In the genomic region with DNA sequence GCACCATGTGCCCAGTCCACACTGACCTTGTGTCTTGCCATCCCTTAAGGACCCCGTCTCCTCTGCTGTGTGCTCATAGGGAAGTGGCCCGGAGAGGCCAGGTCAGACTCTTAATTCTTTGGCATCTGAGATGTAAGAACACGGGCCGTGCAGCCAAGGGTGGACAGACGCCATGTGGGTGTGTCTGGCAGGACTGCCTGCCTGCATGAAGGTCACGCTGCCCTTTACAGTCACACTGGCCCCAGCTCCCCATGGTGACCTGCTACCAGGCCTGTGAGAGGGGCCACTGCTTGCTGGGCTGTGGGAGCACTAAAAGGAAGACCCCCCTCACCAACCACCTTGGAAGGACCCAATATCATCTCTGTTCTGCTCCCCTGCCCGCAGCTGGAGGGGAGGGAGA, we compare ENCODE assay signal across 1 cellular context.
TF ChIP-seq lines count a peak whose summit lies in the region.

No MANE protein-coding gene starts in this region.

TF ChIP-seq in K562, 482 proteins besides CTCF, POLR2A, EP300 and RAD21:
- TF ChIP-seq, protein P1, sequence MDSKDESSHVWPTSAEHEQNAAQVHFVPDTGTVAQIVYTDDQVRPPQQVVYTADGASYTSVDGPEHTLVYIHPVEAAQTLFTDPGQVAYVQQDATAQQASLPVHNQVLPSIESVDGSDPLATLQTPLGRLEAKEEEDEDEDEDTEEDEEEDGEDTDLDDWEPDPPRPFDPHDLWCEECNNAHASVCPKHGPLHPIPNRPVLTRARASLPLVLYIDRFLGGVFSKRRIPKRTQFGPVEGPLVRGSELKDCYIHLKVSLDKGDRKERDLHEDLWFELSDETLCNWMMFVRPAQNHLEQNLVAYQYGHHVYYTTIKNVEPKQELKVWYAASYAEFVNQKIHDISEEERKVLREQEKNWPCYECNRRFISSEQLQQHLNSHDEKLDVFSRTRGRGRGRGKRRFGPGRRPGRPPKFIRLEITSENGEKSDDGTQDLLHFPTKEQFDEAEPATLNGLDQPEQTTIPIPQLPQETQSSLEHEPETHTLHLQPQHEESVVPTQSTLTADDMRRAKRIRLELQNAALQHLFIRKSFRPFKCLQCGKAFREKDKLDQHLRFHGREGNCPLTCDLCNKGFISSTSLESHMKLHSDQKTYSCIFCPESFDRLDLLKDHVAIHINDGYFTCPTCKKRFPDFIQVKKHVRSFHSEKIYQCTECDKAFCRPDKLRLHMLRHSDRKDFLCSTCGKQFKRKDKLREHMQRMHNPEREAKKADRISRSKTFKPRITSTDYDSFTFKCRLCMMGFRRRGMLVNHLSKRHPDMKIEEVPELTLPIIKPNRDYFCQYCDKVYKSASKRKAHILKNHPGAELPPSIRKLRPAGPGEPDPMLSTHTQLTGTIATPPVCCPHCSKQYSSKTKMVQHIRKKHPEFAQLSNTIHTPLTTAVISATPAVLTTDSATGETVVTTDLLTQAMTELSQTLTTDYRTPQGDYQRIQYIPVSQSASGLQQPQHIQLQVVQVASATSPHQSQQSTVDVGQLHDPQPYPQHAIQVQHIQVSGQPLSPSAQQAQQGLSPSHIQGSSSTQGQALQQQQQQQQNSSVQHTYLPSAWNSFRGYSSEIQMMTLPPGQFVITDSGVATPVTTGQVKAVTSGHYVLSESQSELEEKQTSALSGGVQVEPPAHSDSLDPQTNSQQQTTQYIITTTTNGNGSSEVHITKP (IDR thresholded peaks at IDR 0.05; ENCODE audit: partially characterized antibody), result peak; percentile 44
- peak; percentile 13; the same call in 1 of the 2 replicates for TF ChIP-seq STAG1 (CRISPR knock-in tag; IDR thresholded peaks at IDR 0.05; ENCODE audit: borderline replicate concordance)
- TF ChIP-seq, protein P2, sequence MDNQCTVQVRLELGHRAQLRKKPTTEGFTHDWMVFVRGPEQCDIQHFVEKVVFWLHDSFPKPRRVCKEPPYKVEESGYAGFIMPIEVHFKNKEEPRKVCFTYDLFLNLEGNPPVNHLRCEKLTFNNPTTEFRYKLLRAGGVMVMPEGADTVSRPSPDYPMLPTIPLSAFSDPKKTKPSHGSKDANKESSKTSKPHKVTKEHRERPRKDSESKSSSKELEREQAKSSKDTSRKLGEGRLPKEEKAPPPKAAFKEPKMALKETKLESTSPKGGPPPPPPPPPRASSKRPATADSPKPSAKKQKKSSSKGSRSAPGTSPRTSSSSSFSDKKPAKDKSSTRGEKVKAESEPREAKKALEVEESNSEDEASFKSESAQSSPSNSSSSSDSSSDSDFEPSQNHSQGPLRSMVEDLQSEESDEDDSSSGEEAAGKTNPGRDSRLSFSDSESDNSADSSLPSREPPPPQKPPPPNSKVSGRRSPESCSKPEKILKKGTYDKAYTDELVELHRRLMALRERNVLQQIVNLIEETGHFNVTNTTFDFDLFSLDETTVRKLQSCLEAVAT (IDR thresholded peaks at IDR 0.05), result no peak
